ENCODE assay signal across 8 cellular contexts in genomic region chr18:48833701-48834394, GRCh38.
DNase-seq lines count a peak whose midpoint lies in the region; ATAC-seq and TF ChIP-seq lines count a peak whose summit lies in the region.

No MANE protein-coding gene starts in this region.

- no peaks in the 10 kb centered on the region for H3K9me3 Mint-ChIP-seq in activated naive CD4-positive, alpha-beta T cell treated with anti-CD3 and anti-CD28 coated beads, Interleukin-2, amount 50 U/mL, for 72 hours

- no peak overlapping the region for H3K4me3 ChIP-seq in mucosa of descending colon

- no peaks in the 10 kb centered on the region for H3K9me3 ChIP-seq in mucosa of descending colon

- peaks cover 19% of the 10 kb centered on the region for H3K4me1 ChIP-seq in mucosa of descending colon (ENCODE audit: low read depth)

- DNase-seq in RPMI7951 (ENCODE audit: low read depth) (peak; percentile 69), mucosa of descending colon (peak in 2 of 3 donors; percentile 50), SW480 (ENCODE audit: low spot score) (no peak), medulla oblongata (ENCODE audit: extremely low spot score) (no peak), NCI-H2081 treated with DMSO at 0.1 percent for 48 hours (lab: John Stamatoyannopoulos, UW) (no peak)
- peak; percentile 42 to 63 for DNase-seq in activated naive CD4-positive, alpha-beta T cell treated with anti-CD3 and anti-CD28 coated beads, Interleukin-2, amount 50 U/mL, for 72 hours (ENCODE audit: low spot score in 2 of 2)

- ATAC-seq in GM18868 (IDR thresholded peaks at IDR 0.05; ENCODE audit: unreplicated experiment) (peak; percentile 72), HG02885 (IDR thresholded peaks at IDR 0.05; ENCODE audit: poor library complexity, unreplicated experiment) (peak; percentile 90), mucosa of descending colon (peak; percentile 68)
- ATAC-seq in activated naive CD4-positive, alpha-beta T cell treated with anti-CD3 and anti-CD28 coated beads, Interleukin-2, amount 50 U/mL, for 72 hours = peak; percentile 68 to 76

- peaks cover 0 to 7% of the 10 kb centered on the region in 2 donors for H3K36me3 Mint-ChIP-seq in activated naive CD4-positive, alpha-beta T cell treated with anti-CD3 and anti-CD28 coated beads, Interleukin-2, amount 50 U/mL, for 72 hours

- H3K36me3 ChIP-seq in mucosa of descending colon (ENCODE audit: low read depth) = no peaks in the 10 kb centered on the region

- no peak for TF ChIP-seq CTCF in mucosa of descending colon (IDR thresholded peaks at IDR 0.05)

- intact Hi-C loops in mucosa of descending colon (cut with DNase I, micrococcal nuclease) = no loop called here

- peak overlapping the region; percentile 93 to 95 for H3K27ac Mint-ChIP-seq in activated naive CD4-positive, alpha-beta T cell treated with anti-CD3 and anti-CD28 coated beads, Interleukin-2, amount 50 U/mL, for 72 hours

Comparison
In these comparisons a context has a peak if more than half of its experiments do, and no peak if none do; other contexts are left out.
1. DNase-seq: peak in RPMI7951 (single experiment), activated naive CD4-positive, alpha-beta T cell treated with anti-CD3 and anti-CD28 coated beads, Interleukin-2, amount 50 U/mL, for 72 hours (2 of 2) and mucosa of descending colon (2 of 3); none in SW480 (single experiment), medulla oblongata (single experiment) and NCI-H2081 treated with DMSO at 0.1 percent for 48 hours (single experiment).
2. Peak in every context shown above with its lines, with median percentiles within 50 percentile points of each other: ATAC-seq.